ENCODE assay signal across 8 cellular contexts in genomic region chr3:71752911-71753715, GRCh38. TPM values are rescaled to one million over a fixed set of nuclear protein-coding genes. Genes with fewer than 3 reads are reported as not detected.
DNase-seq lines count a peak whose midpoint lies in the region; ATAC-seq and TF ChIP-seq lines count a peak whose summit lies in the region.

No MANE protein-coding gene starts in this region.

- TF ChIP-seq POLR2A in Peyer's patch (IDR thresholded peaks at IDR 0.05) (no peak), ovary (IDR thresholded peaks at IDR 0.05) (no peak)

- H3K27me3 Mint-ChIP-seq in CD8-positive, alpha-beta T cell (ENCODE audit: low read depth): peaks cover 31% of the 10 kb centered on the region
- peaks cover 19% of the 10 kb centered on the region for H3K27me3 Mint-ChIP-seq in endothelial cell (ENCODE audit: unreplicated experiment)

- WGBS in ovary, 3 donors: 9 to 21% (median 15%) methylated on average over 40 to 67 of the region's 67 CpGs

- POLR2A ChIA-PET in CD8-positive, alpha-beta T cell (lab: Charles Lee): no interaction called here

- CTCF ChIA-PET in CD8-positive, alpha-beta T cell (lab: Charles Lee): interaction anchor here (1.4 to 1.9 kb wide), 2 partner anchors 23 to 42 kb away, joined by 5 to 6 read pairs; no protein-coding TSS in a partner anchor

- no peak for DNase-seq in CD8-positive, alpha-beta T cell
- DNase-seq in Peyer's patch: no peak
- peak; percentile 14 for DNase-seq in endothelial cell (ENCODE audit: low spot score)
- DNase-seq in ovary: peak in 1 of 5 donors; percentile 26
- no peak for DNase-seq in NCI-H146 (lab: John Stamatoyannopoulos, UW)
- no peak for DNase-seq in ureter (ENCODE audit: low spot score)
- no peak for DNase-seq in hippocampal formation (lab: John Stamatoyannopoulos, UW)
- DNase-seq in stimulated activated naive CD4-positive, alpha-beta T cell treated with Interleukin-2 at 50 U/mL for 16 hours (lab: John Stamatoyannopoulos, UW): no peak

- no peaks in the 10 kb centered on the region for H3K9me3 Mint-ChIP-seq in CD8-positive, alpha-beta T cell
- H3K9me3 Mint-ChIP-seq in endothelial cell (ENCODE audit: unreplicated experiment): no peaks in the 10 kb centered on the region

- H3K27ac ChIP-seq in CD8-positive, alpha-beta T cell (ENCODE audit: low read depth, low read length): no peak overlapping the region
- no peak overlapping the region for H3K27ac ChIP-seq in Peyer's patch
- H3K27ac ChIP-seq in ovary: no peak overlapping the region

- H3K36me3 ChIP-seq in CD8-positive, alpha-beta T cell (ENCODE audit: insufficient read depth, low read length): no peaks in the 10 kb centered on the region
- no peaks in the 10 kb centered on the region for H3K36me3 ChIP-seq in Peyer's patch
- H3K36me3 ChIP-seq in ovary: no peaks in the 10 kb centered on the region

- no peak for TF ChIP-seq EP300 in ovary (IDR thresholded peaks at IDR 0.05)

- no peak overlapping the region for H3K27ac Mint-ChIP-seq in CD8-positive, alpha-beta T cell
- H3K27ac Mint-ChIP-seq in endothelial cell (ENCODE audit: unreplicated experiment): no peak overlapping the region

- no peaks in the 10 kb centered on the region for H3K9me3 ChIP-seq in CD8-positive, alpha-beta T cell (ENCODE audit: low read length)
- no peaks in the 10 kb centered on the region for H3K9me3 ChIP-seq in Peyer's patch
- no peaks in the 10 kb centered on the region for H3K9me3 ChIP-seq in ovary

- no peaks in the 10 kb centered on the region for H3K36me3 Mint-ChIP-seq in CD8-positive, alpha-beta T cell
- peaks cover 16% of the 10 kb centered on the region for H3K36me3 Mint-ChIP-seq in endothelial cell (ENCODE audit: low read depth, unreplicated experiment)

- no peak for TF ChIP-seq CTCF in CD8-positive, alpha-beta T cell (IDR thresholded peaks at IDR 0.05)
- TF ChIP-seq CTCF in Peyer's patch (IDR thresholded peaks at IDR 0.05): no peak
- TF ChIP-seq CTCF in endothelial cell (IDR thresholded peaks at IDR 0.05; ENCODE audit: unreplicated experiment): no peak
- no peak for TF ChIP-seq CTCF in ovary (IDR thresholded peaks at IDR 0.05)

- H3K4me1 Mint-ChIP-seq in CD8-positive, alpha-beta T cell (ENCODE audit: low read depth): peaks cover 10% of the 10 kb centered on the region
- H3K4me1 Mint-ChIP-seq in endothelial cell (ENCODE audit: unreplicated experiment): peaks cover 3% of the 10 kb centered on the region

- H3K4me3 Mint-ChIP-seq in CD8-positive, alpha-beta T cell: peak overlapping the region; percentile 78
- peak overlapping the region; percentile 79 for H3K4me3 Mint-ChIP-seq in endothelial cell (ENCODE audit: unreplicated experiment)

- intact Hi-C loops in CD8-positive, alpha-beta T cell (cut with DNase I, micrococcal nuclease): no loop called here
- intact Hi-C loops in ovary (cut with DNase I): no loop called here

- H3K4me1 ChIP-seq in CD8-positive, alpha-beta T cell (ENCODE audit: insufficient read depth, low read length): peaks cover 5% of the 10 kb centered on the region
- H3K4me1 ChIP-seq in Peyer's patch (peaks cover 0 to 4% (median 0%) of the 10 kb centered on the region in 4 donors), ovary (ENCODE audit: insufficient read depth) (peaks cover 1% of the 10 kb centered on the region)

- H3K4me3 ChIP-seq in CD8-positive, alpha-beta T cell (ENCODE audit: low read depth, low read length): peak overlapping the region; percentile 33
- H3K4me3 ChIP-seq in Peyer's patch (peak overlapping the region; percentile 17 to 62 (median 50)), ovary (peak overlapping the region; percentile 50)

- peaks cover 15% of the 10 kb centered on the region for H3K27me3 ChIP-seq in CD8-positive, alpha-beta T cell (ENCODE audit: insufficient read depth, low read length)
- H3K27me3 ChIP-seq in Peyer's patch (no peaks in the 10 kb centered on the region), ovary (no peaks in the 10 kb centered on the region)

- ATAC-seq in CD8-positive, alpha-beta T cell: peak; percentile 48

RNA-seq across cellular contexts. Expression of gene GPR27, which starts 0.5 kb away (rescaled TPM):
- under 1 TPM; 0.28 to 0.30 TPM for total RNA-seq in CD8-positive, alpha-beta T cell
- total RNA-seq in Peyer's patch (not detected), endothelial cell (ENCODE audit: unreplicated experiment) (0.80 TPM), ovary (10 to 100 TPM in 1 of 7 donors, 1 to 10 TPM in 6; 2.1 to 12.7 (median 6.1) TPM), ureter (16.3 TPM)
- 1 to 10 TPM; 5.0 to 9.2 TPM for polyA plus RNA-seq in ovary

RNA-seq across cellular contexts. Expression of gene EIF4E3, which starts 27.9 kb away (rescaled TPM):
- total RNA-seq in CD8-positive, alpha-beta T cell: 10 to 100 TPM; 33.0 to 34.5 TPM
- total RNA-seq in Peyer's patch: 10 to 100 TPM; 20.6 to 40.8 (median 23.9) TPM
- 5.2 TPM for total RNA-seq in endothelial cell (ENCODE audit: unreplicated experiment)
- 10 to 100 TPM; 13.0 to 51.7 (median 42.5) TPM for total RNA-seq in ovary
- 10 to 100 TPM; 16.4 to 33.4 TPM for polyA plus RNA-seq in ovary
- total RNA-seq in ureter: 33.2 TPM

RNA-seq across cellular contexts. Expression of gene PROK2, which starts 31.8 kb away (rescaled TPM):
- total RNA-seq in CD8-positive, alpha-beta T cell: under 1 TPM; 0.33 to 0.43 TPM
- total RNA-seq in Peyer's patch (not detected), endothelial cell (ENCODE audit: unreplicated experiment) (not detected), ovary (under 1 TPM in 3 of 7 donors, not detected in 4; 0.12 to 0.25 (median 0.20) TPM), ureter (not detected)
- polyA plus RNA-seq in ovary: under 1 TPM; 0.08 to 0.45 TPM
